ENCODE assay signal across 13 cellular contexts in the genomic region with DNA sequence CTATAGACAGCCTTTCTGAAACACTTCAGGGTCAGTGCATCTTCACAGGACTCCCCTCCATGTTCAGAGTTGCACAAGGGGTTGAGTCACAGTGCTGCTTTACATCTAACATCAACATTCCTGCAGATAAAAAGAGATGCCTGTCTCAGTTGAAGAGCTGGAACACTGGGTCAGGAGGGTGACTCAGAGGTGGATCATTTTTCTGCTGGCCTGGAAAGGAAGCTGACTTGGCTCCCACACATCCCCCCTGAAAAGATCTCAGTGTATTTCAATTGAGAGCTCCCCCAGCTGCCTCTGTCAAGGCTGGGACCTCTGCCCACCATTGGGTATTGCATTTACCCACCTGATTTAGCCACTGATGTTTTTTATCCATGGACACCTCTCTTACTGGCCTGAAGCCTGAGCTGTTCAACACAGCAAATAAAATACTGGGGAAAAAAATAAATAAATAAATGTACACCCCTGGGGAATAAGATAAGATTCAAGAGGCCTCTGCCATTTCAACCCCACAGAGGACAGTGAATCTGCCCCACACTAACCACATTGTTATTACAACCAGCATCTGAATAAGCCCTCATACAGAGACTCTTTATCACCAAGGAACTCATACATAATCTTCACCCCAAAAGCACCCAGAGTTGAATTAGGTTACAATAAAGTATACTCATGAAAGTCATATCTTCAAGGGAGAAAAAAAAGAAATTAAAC.
A peak's percentile ranks its signal among the peaks of the same experiment; 100 is the strongest.
DNase-seq lines count a peak whose midpoint lies in the region; ATAC-seq and TF ChIP-seq lines count a peak whose summit lies in the region.
"Had no signal": no experiment of that assay in that cellular context is flagged by ENCODE, and none has a peak within 500 bp of the region (broad histone marks: within the 10 kb centered on the region; RNA-seq: fewer than 3 reads in every experiment).

No MANE protein-coding gene starts in this region.

- ATAC-seq in lower lobe of right lung (peak; percentile 69 to 73), HG02588 (IDR thresholded peaks at IDR 0.05; ENCODE audit: unreplicated experiment) (no peak), GM19035 (IDR thresholded peaks at IDR 0.05; ENCODE audit: unreplicated experiment) (no peak)
- ATAC-seq: activated CD4-positive, alpha-beta T cell treated with anti-CD3 and anti-CD28 coated beads for 36 hours; stimulated activated naive B cell treated with anti-CD40 and anti-IgM and Interleukin-4, amounts not matched to agents 10 μg/mL and 1 μg/mL and 100 μg/mL, for 72 hours had no signal

- peak overlapping the region; percentile 51 for H3K27ac ChIP-seq in lower lobe of right lung
- H3K27ac ChIP-seq: right lobe of liver had no signal

- no peak overlapping the region for H3K4me3 ChIP-seq in MG63
- H3K4me3 ChIP-seq in lower lobe of right lung = no peak overlapping the region
- H3K4me3 ChIP-seq: right lobe of liver had no signal

- H3K36me3 ChIP-seq in MG63 (no peaks in the 10 kb centered on the region), lower lobe of right lung (no peaks in the 10 kb centered on the region)
- H3K36me3 ChIP-seq: right lobe of liver had no signal

- H3K9me3 ChIP-seq in MG63 = peaks cover 24% of the 10 kb centered on the region
- no peaks in the 10 kb centered on the region for H3K9me3 ChIP-seq in lower lobe of right lung
- H3K9me3 ChIP-seq: right lobe of liver had no signal

- intact Hi-C loops in lower lobe of right lung (cut with DNase I) = no loop called here

- H3K4me1 ChIP-seq in lower lobe of right lung = no peaks in the 10 kb centered on the region
- H3K4me1 ChIP-seq: right lobe of liver had no signal

- TF ChIP-seq CTCF in lower lobe of right lung (IDR thresholded peaks at IDR 0.05) = no peak

- H3K27me3 ChIP-seq in MG63 = no peaks in the 10 kb centered on the region
- no peaks in the 10 kb centered on the region for H3K27me3 ChIP-seq in lower lobe of right lung (ENCODE audit: low read depth)
- H3K27me3 ChIP-seq: right lobe of liver had no signal

- DNase-seq in AG08395 (ENCODE audit: low spot score) (peak; percentile 94), MG63 (peak; percentile 94), dedifferentiated amniotic fluid mesenchymal stem cell (ENCODE audit: extremely low spot score) (peak; percentile 91), lower lobe of right lung (no peak), cerebellum (ENCODE audit: low spot score) (no peak), NCI-H2029 (lab: John Stamatoyannopoulos, UW) (no peak)
- DNase-seq: activated CD4-positive, alpha-beta T cell treated with anti-CD3 and anti-CD28 coated beads for 36 hours; activated naive CD8-positive, alpha-beta T cell treated with anti-CD3 and anti-CD28 coated beads, Interleukin-2, amount 10 ng/mL, durations not matched to agents 7 days and 5 days; CD4-positive, CD25-positive, alpha-beta regulatory T cell; right lobe of liver; stimulated activated naive B cell treated with anti-CD40 and anti-IgM and Interleukin-4, amounts not matched to agents 10 μg/mL and 1 μg/mL and 100 μg/mL, for 72 hours had no signal

Comparison
In these comparisons a context has a peak if more than half of its experiments do, and no peak if none do; other contexts are left out.
1. DNase-seq: peak in AG08395 (single experiment), MG63 (single experiment) and dedifferentiated amniotic fluid mesenchymal stem cell (single experiment); none in lower lobe of right lung (single experiment), cerebellum (single experiment) and NCI-H2029 (single experiment).
2. ATAC-seq: peak in lower lobe of right lung (2 of 2); none in HG02588 (single experiment) and GM19035 (single experiment).